10 cellular contexts compared by ENCODE assay signal in the genomic region with DNA sequence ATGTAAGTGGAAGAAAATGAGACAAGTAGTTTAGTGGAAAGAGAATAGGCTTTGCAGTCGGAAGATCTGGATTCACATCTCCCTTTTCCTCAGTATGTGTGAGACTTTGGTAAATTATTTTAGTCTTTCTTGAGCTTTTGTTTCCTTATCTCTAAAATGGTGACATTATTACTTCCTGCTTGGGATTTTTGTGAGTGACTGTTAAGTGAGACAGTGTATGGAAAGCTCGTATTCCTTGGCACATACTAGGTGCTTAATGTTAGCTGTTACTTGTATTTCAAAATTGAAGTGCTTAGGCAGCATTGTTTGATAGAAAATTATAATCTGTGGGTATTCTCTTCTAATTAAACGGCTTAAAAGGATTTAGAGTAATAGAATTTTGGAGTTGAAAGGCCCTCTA. TPM values are rescaled to one million over a fixed set of nuclear protein-coding genes. Genes with fewer than 3 reads are reported as not detected.
DNase-seq lines count a peak whose midpoint lies in the region; ATAC-seq and TF ChIP-seq lines count a peak whose summit lies in the region.
"Had no signal": no experiment of that assay in that cellular context is flagged by ENCODE, and none has a peak within 500 bp of the region (broad histone marks: within the 10 kb centered on the region; RNA-seq: fewer than 3 reads in every experiment).

No MANE protein-coding gene starts in this region.

- no peaks in the 10 kb centered on the region for H3K9me3 ChIP-seq in SK-N-SH
- H3K9me3 ChIP-seq in right cardiac atrium (ENCODE audit: control insufficient read depth, low read length), result no peaks in the 10 kb centered on the region

- H3K4me3 ChIP-seq in SK-N-SH (ENCODE audit: low read depth in 2 of 2, low read length in 1 of 2) (peak overlapping the region; percentile 91 to 94), WI38 (ENCODE audit: low read depth, low read length) (peak overlapping the region; percentile 97), right cardiac atrium (ENCODE audit: low read length) (peak overlapping the region; percentile 80)

- H2AFZ ChIP-seq in SK-N-SH (ENCODE audit: low read depth), result no peak overlapping the region

- H3K27me3 ChIP-seq in SK-N-SH (ENCODE audit: insufficient read depth), result no peaks in the 10 kb centered on the region
- no peaks in the 10 kb centered on the region for H3K27me3 ChIP-seq in right cardiac atrium (ENCODE audit: control insufficient read depth, insufficient read depth)

- peaks cover 2 to 9% of the 10 kb centered on the region in 2 experiments for H3K36me3 ChIP-seq in SK-N-SH (replicated peaks in 1 of 2; ENCODE audit: control insufficient read depth in 1 of 2, insufficient read depth in 2 of 2, low read length in 1 of 2)

- TF ChIP-seq EP300 in SK-N-SH (IDR thresholded peaks at IDR 0.05; ENCODE audit: borderline replicate concordance in 1 of 2, low read depth in 1 of 2, low read length in 1 of 2), result no peak

- H3K9ac ChIP-seq in SK-N-SH, result peak overlapping the region; percentile 92; the same call in 1 of the 2 replicates

- no peak for TF ChIP-seq RAD21 in SK-N-SH (IDR thresholded peaks at IDR 0.05; ENCODE audit: low read length)

- no peaks in the 10 kb centered on the region for H3K27me3 Mint-ChIP-seq in stimulated activated memory B cell treated with anti-CD40 and anti-IgM and Interleukin-4, amounts not matched to agents 10 μg/mL and 1 μg/mL and 100 μg/mL, for 72 hours

- DNase-seq in SK-N-SH, result no peak
- no peak for DNase-seq in right cardiac atrium
- DNase-seq in NCI-H2029 (lab: John Stamatoyannopoulos, UW), result no peak
- DNase-seq in effector CD4-positive, alpha-beta T cell, result no peak
- DNase-seq: 8988T, NCI-H524 treated with DMSO at 0.1 percent for 48 hours had no signal

- peaks cover 48% of the 10 kb centered on the region for H3K4me1 Mint-ChIP-seq in stimulated activated memory B cell treated with anti-CD40 and anti-IgM and Interleukin-4, amounts not matched to agents 10 μg/mL and 1 μg/mL and 100 μg/mL, for 72 hours

- H3K4me1 ChIP-seq in SK-N-SH (ENCODE audit: control insufficient read depth in 1 of 2, insufficient read depth in 2 of 2, low read depth in 1 of 2, low read length in 1 of 2), result peaks cover 0 to 19% of the 10 kb centered on the region in 2 experiments; a peak in 3 of 4 replicates
- H3K4me1 ChIP-seq in right cardiac atrium (ENCODE audit: control insufficient read depth, insufficient read depth, low read length), result peaks cover 3% of the 10 kb centered on the region

- 77% methylated on average over 3 of the region's 3 CpGs for WGBS in SK-N-SH (ENCODE audit: low lambda C conversion rate)
- WGBS in right cardiac atrium, result 42% methylated on average over 3 of the region's 3 CpGs

- CTCF ChIA-PET in SK-N-SH (lab: Yijun Ruan, JAX), result interaction anchor here (1.2 to 4.3 kb wide), 3 partner anchors 35 to 233 kb away, joined by 4 to 32 read pairs (median 4); no protein-coding TSS in a partner anchor

- H3K9me3 Mint-ChIP-seq in stimulated activated memory B cell treated with anti-CD40 and anti-IgM and Interleukin-4, amounts not matched to agents 10 μg/mL and 1 μg/mL and 100 μg/mL, for 72 hours, result no peaks in the 10 kb centered on the region

- H3K36me3 Mint-ChIP-seq in stimulated activated memory B cell treated with anti-CD40 and anti-IgM and Interleukin-4, amounts not matched to agents 10 μg/mL and 1 μg/mL and 100 μg/mL, for 72 hours, result peaks cover 20% of the 10 kb centered on the region

- peak overlapping the region; percentile 75 for H3K4me2 ChIP-seq in SK-N-SH

- ATAC-seq in SK-N-SH treated with all-trans-retinoic acid at 6 μM for 48 hours (no peak), right cardiac atrium (no peak), HG02588 (IDR thresholded peaks at IDR 0.05; ENCODE audit: unreplicated experiment) (no peak)
- ATAC-seq in stimulated activated memory B cell treated with anti-CD40 and anti-IgM and Interleukin-4, amounts not matched to agents 10 μg/mL and 1 μg/mL and 100 μg/mL, for 72 hours, result no peak

- no peaks in the 10 kb centered on the region for H3K9me2 ChIP-seq in SK-N-SH

- no peak for TF ChIP-seq CTCF in SK-N-SH (IDR thresholded peaks at IDR 0.05)
- TF ChIP-seq CTCF in WI38 (IDR thresholded peaks at IDR 0.05; ENCODE audit: low read depth, low read length), result no peak

- H3F3A ChIP-seq in SK-N-SH (replicated peaks; ENCODE audit: insufficient read depth), result no peaks in the 10 kb centered on the region

- peak overlapping the region; percentile 71 for H3K4me3 Mint-ChIP-seq in stimulated activated memory B cell treated with anti-CD40 and anti-IgM and Interleukin-4, amounts not matched to agents 10 μg/mL and 1 μg/mL and 100 μg/mL, for 72 hours

- intact Hi-C loops in right cardiac atrium (cut with DNase I), result loop anchor here in 1 of 4 donors (5.0 kb wide), 1 partner anchor 111 kb away; no protein-coding TSS in a partner anchor

- H3K27ac ChIP-seq in SK-N-SH (ENCODE audit: low read depth in 2 of 2, low read length in 1 of 2) (no peak overlapping the region), right cardiac atrium (ENCODE audit: low read length) (no peak overlapping the region)

- H4K20me1 ChIP-seq in SK-N-SH (ENCODE audit: insufficient read depth), result peaks cover 58% of the 10 kb centered on the region

- POLR2A ChIA-PET in SK-N-SH (lab: Yijun Ruan, JAX), result interaction anchor here (0.6 to 0.8 kb wide), 2 partner anchors 177 to 1039 kb away, joined by 3 read pairs; no protein-coding TSS in a partner anchor

- peak overlapping the region; percentile 98 for H3K27ac Mint-ChIP-seq in stimulated activated memory B cell treated with anti-CD40 and anti-IgM and Interleukin-4, amounts not matched to agents 10 μg/mL and 1 μg/mL and 100 μg/mL, for 72 hours

- H3K79me2 ChIP-seq in SK-N-SH (ENCODE audit: insufficient read depth), result peaks cover 70% of the 10 kb centered on the region

TF ChIP-seq in SK-N-SH, 30 proteins besides CTCF, POLR2A, EP300 and RAD21:
- TF ChIP-seq FOXM1 (IDR thresholded peaks at IDR 0.05; ENCODE audit: low read depth) (no peak), MEF2A (IDR thresholded peaks at IDR 0.05; ENCODE audit: borderline replicate concordance, low read depth) (no peak), SIN3A (IDR thresholded peaks at IDR 0.05; ENCODE audit: borderline replicate concordance, low read depth, low read length) (no peak), RFX5 (IDR thresholded peaks at IDR 0.05; ENCODE audit: low read length) (no peak), FOSL2 (IDR thresholded peaks at IDR 0.05; ENCODE audit: borderline replicate concordance, low read depth) (no peak), SMC3 (IDR thresholded peaks at IDR 0.05; ENCODE audit: low read depth, low read length) (no peak), TAF1 (IDR thresholded peaks at IDR 0.05; ENCODE audit: borderline replicate concordance, low read depth, low read length) (no peak), RCOR1 (IDR thresholded peaks at IDR 0.05; ENCODE audit: low read length) (no peak)
- TF ChIP-seq, protein P1, sequence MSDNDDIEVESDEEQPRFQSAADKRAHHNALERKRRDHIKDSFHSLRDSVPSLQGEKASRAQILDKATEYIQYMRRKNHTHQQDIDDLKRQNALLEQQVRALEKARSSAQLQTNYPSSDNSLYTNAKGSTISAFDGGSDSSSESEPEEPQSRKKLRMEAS (IDR thresholded peaks at IDR 0.05; ENCODE audit: low read depth), result no peak
- TF ChIP-seq, protein P2, sequence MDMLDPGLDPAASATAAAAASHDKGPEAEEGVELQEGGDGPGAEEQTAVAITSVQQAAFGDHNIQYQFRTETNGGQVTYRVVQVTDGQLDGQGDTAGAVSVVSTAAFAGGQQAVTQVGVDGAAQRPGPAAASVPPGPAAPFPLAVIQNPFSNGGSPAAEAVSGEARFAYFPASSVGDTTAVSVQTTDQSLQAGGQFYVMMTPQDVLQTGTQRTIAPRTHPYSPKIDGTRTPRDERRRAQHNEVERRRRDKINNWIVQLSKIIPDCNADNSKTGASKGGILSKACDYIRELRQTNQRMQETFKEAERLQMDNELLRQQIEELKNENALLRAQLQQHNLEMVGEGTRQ (IDR thresholded peaks at IDR 0.05; ENCODE audit: borderline replicate concordance, low read depth, low read length), result no peak

TF ChIP-seq in SK-N-SH treated with all-trans-retinoic acid at 6 μM for 48 hours, 23 proteins besides CTCF, POLR2A, EP300 and RAD21:
- TF ChIP-seq ZNF70 (CRISPR knock-in tag; IDR thresholded peaks at IDR 0.05), result no peak
- TF ChIP-seq TOX (CRISPR knock-in tag; IDR thresholded peaks at IDR 0.05; ENCODE audit: borderline replicate concordance), result no peak
- no peak for TF ChIP-seq SNAI2 (CRISPR knock-in tag; IDR thresholded peaks at IDR 0.05)
- no peak for TF ChIP-seq GLIS3 (CRISPR knock-in tag; IDR thresholded peaks at IDR 0.05)
- TF ChIP-seq TCF4 (CRISPR knock-in tag; IDR thresholded peaks at IDR 0.05; ENCODE audit: borderline replicate concordance), result no peak
- no peak for TF ChIP-seq ARNTL (CRISPR knock-in tag; IDR thresholded peaks at IDR 0.05; ENCODE audit: borderline replicate concordance, low read depth)
- TF ChIP-seq, protein P3, sequence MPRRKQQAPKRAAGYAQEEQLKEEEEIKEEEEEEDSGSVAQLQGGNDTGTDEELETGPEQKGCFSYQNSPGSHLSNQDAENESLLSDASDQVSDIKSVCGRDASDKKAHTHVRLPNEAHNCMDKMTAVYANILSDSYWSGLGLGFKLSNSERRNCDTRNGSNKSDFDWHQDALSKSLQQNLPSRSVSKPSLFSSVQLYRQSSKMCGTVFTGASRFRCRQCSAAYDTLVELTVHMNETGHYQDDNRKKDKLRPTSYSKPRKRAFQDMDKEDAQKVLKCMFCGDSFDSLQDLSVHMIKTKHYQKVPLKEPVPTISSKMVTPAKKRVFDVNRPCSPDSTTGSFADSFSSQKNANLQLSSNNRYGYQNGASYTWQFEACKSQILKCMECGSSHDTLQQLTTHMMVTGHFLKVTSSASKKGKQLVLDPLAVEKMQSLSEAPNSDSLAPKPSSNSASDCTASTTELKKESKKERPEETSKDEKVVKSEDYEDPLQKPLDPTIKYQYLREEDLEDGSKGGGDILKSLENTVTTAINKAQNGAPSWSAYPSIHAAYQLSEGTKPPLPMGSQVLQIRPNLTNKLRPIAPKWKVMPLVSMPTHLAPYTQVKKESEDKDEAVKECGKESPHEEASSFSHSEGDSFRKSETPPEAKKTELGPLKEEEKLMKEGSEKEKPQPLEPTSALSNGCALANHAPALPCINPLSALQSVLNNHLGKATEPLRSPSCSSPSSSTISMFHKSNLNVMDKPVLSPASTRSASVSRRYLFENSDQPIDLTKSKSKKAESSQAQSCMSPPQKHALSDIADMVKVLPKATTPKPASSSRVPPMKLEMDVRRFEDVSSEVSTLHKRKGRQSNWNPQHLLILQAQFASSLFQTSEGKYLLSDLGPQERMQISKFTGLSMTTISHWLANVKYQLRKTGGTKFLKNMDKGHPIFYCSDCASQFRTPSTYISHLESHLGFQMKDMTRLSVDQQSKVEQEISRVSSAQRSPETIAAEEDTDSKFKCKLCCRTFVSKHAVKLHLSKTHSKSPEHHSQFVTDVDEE (CRISPR knock-in tag; IDR thresholded peaks at IDR 0.05), result no peak
- TF ChIP-seq PPARA (CRISPR knock-in tag; IDR thresholded peaks at IDR 0.05; ENCODE audit: borderline replicate concordance), result no peak
- TF ChIP-seq RARB (CRISPR knock-in tag; IDR thresholded peaks at IDR 0.05), result no peak
- TF ChIP-seq ZC3H10 (CRISPR knock-in tag; IDR thresholded peaks at IDR 0.05), result no peak

RNA-seq across cellular contexts. Expression of a gene that starts 2.0 kb away (rescaled TPM):
- 28.1 and 32.2 TPM in 2 replicates for polyA plus RNA-seq in SK-N-SH (2012; rRNA removed)
- polyA plus RNA-seq in SK-N-SH (2012; cell fraction: cytosol; rRNA removed), result 29.6 and 32.9 TPM in 2 replicates
- 62.1 and 95.1 TPM in 2 replicates for polyA plus RNA-seq in SK-N-SH (2012; cell fraction: nucleus; rRNA removed)
- total RNA-seq in right cardiac atrium, result 10 to 100 TPM; 72.3 to 84.2 (median 78.9) TPM
- polyA plus RNA-seq in right cardiac atrium, result 69.9 TPM
